Comparison of ENCODE assay signal across 22 cellular contexts in genomic region chr4:157701695-157701994, GRCh38.
DNase-seq lines count a peak whose midpoint lies in the region; FAIRE-seq and TF ChIP-seq lines count a peak whose summit lies in the region.
"Had no signal": no experiment of that assay in that cellular context is flagged by ENCODE, and none has a peak within 500 bp of the region (broad histone marks: within the 10 kb centered on the region; RNA-seq: fewer than 3 reads in every experiment).

No MANE protein-coding gene starts in this region.

- TF ChIP-seq CTCF in astrocyte (IDR thresholded peaks at IDR 0.05; ENCODE audit: insufficient read depth, low read depth, low read length) (no peak), neural progenitor cell (IDR thresholded peaks at IDR 0.05) (no peak), stomach (IDR thresholded peaks at IDR 0.05) (no peak)

- intact Hi-C loops in stomach (cut with DNase I; ENCODE audit: low total_unique reads), result no loop called here

- H3K9me3 Mint-ChIP-seq in astrocyte (ENCODE audit: unreplicated experiment) (no peaks in the 10 kb centered on the region), neural progenitor cell (no peaks in the 10 kb centered on the region)
- H3K9me3 Mint-ChIP-seq: GM23338 had no signal

- no peaks in the 10 kb centered on the region for H3K9me3 ChIP-seq in BLaER1
- no peaks in the 10 kb centered on the region for H3K9me3 ChIP-seq in astrocyte (ENCODE audit: insufficient read depth, low read depth, low read length)
- no peaks in the 10 kb centered on the region for H3K9me3 ChIP-seq in neural progenitor cell (ENCODE audit: low read depth)
- no peaks in the 10 kb centered on the region for H3K9me3 ChIP-seq in stomach
- H3K9me3 ChIP-seq: A549, BE2C had no signal

- H3K4me1 Mint-ChIP-seq in astrocyte (ENCODE audit: low read depth, unreplicated experiment) (peaks cover 13% of the 10 kb centered on the region), neural progenitor cell (no peaks in the 10 kb centered on the region)
- H3K4me1 Mint-ChIP-seq: GM23338 had no signal

- DNase-seq in HCEC 1CT (peak; percentile 31), astrocyte (ENCODE audit: low read depth) (no peak), neural progenitor cell (ENCODE audit: low spot score) (no peak), NCI-H2081 treated with DMSO at 0.1 percent for 48 hours (lab: John Stamatoyannopoulos, UW) (no peak), NK-92 (lab: John Stamatoyannopoulos, UW; ENCODE audit: unreplicated experiment) (no peak), stomach (no peak)
- DNase-seq: CD4-positive, alpha-beta T cell; DND-41; GDM1; IMR-90; NCI-H1105; NCI-H146; NCI-H2029; NCI-H2171; NCI-H524 treated with DMSO at 0.1 percent for 48 hours; Right ventricle myocardium superior had no signal

- FAIRE-seq in astrocyte (lab: Jason Lieb, UNC), result no peak
- FAIRE-seq: A549, GM18507 had no signal

- TF ChIP-seq POLR2A in stomach (IDR thresholded peaks at IDR 0.05), result no peak

- H3K4me3 ChIP-seq in BLaER1 (no peak overlapping the region), astrocyte (ENCODE audit: insufficient read depth, low read depth, low read length) (no peak overlapping the region), neural progenitor cell (no peak overlapping the region), stomach (no peak overlapping the region)
- H3K4me3 ChIP-seq: A549, GM23338 had no signal

- H3K27ac Mint-ChIP-seq in astrocyte (ENCODE audit: unreplicated experiment), result no peak overlapping the region
- no peak overlapping the region for H3K27ac Mint-ChIP-seq in neural progenitor cell
- H3K27ac Mint-ChIP-seq: CD4-positive, alpha-beta T cell; GM23338 had no signal

- WGBS in stomach, 5 donors, result 37 to 65% (median 58%) methylated on average over 3 of the region's 3 CpGs

- no peak for TF ChIP-seq EP300 in stomach (IDR thresholded peaks at IDR 0.05)

- no peaks in the 10 kb centered on the region for H4K20me1 ChIP-seq in BLaER1
- H4K20me1 ChIP-seq in astrocyte (ENCODE audit: insufficient read depth, low read length), result no peaks in the 10 kb centered on the region
- no peaks in the 10 kb centered on the region for H4K20me1 ChIP-seq in neural progenitor cell (ENCODE audit: low read depth)

- H3K4me1 ChIP-seq in BLaER1 (peaks cover 12% of the 10 kb centered on the region), astrocyte (ENCODE audit: insufficient read depth, low read length) (no peaks in the 10 kb centered on the region), neural progenitor cell (no peaks in the 10 kb centered on the region), stomach (no peaks in the 10 kb centered on the region)
- H3K4me1 ChIP-seq: A549 had no signal

- no peaks in the 10 kb centered on the region for H3K27me3 Mint-ChIP-seq in astrocyte (ENCODE audit: low read depth, unreplicated experiment)
- no peaks in the 10 kb centered on the region for H3K27me3 Mint-ChIP-seq in neural progenitor cell (ENCODE audit: insufficient read depth, low read depth)
- H3K27me3 Mint-ChIP-seq: CD4-positive, alpha-beta T cell had no signal

- H3K36me3 Mint-ChIP-seq in astrocyte (ENCODE audit: low read depth, unreplicated experiment) (no peaks in the 10 kb centered on the region), neural progenitor cell (no peaks in the 10 kb centered on the region)

- H3K27ac ChIP-seq in BLaER1 (no peak overlapping the region), astrocyte (ENCODE audit: low read depth, low read length) (no peak overlapping the region), neural progenitor cell (no peak overlapping the region), stomach (no peak overlapping the region)
- H3K27ac ChIP-seq: A549, KMS-11 had no signal

- no peaks in the 10 kb centered on the region for H3K36me3 ChIP-seq in BLaER1
- H3K36me3 ChIP-seq in astrocyte (ENCODE audit: insufficient read depth, low read length), result no peaks in the 10 kb centered on the region
- H3K36me3 ChIP-seq in neural progenitor cell, result no peaks in the 10 kb centered on the region
- H3K36me3 ChIP-seq in stomach, result no peaks in the 10 kb centered on the region
- H3K36me3 ChIP-seq: BE2C had no signal

- H3K4me2 ChIP-seq in BLaER1, result peak overlapping the region; percentile 60
- H3K4me2 ChIP-seq in astrocyte (ENCODE audit: low read length), result no peak overlapping the region
- H3K4me2 ChIP-seq in neural progenitor cell, result no peak overlapping the region
- H3K4me2 ChIP-seq: A549, GM23338, KMS-11 had no signal

- no peaks in the 10 kb centered on the region for H3K27me3 ChIP-seq in BLaER1
- no peaks in the 10 kb centered on the region for H3K27me3 ChIP-seq in astrocyte (ENCODE audit: insufficient read depth, low read length)
- H3K27me3 ChIP-seq in neural progenitor cell, result no peaks in the 10 kb centered on the region
- no peaks in the 10 kb centered on the region for H3K27me3 ChIP-seq in stomach
- H3K27me3 ChIP-seq: BE2C had no signal

- peak overlapping the region; percentile 31 for H2AFZ ChIP-seq in astrocyte (ENCODE audit: low read depth, low read length)
- H2AFZ ChIP-seq in neural progenitor cell (replicated peaks), result peak overlapping the region; percentile 54
- H2AFZ ChIP-seq: GM23338 had no signal

- H3K79me2 ChIP-seq in astrocyte (ENCODE audit: insufficient read depth, low read length), result no peaks in the 10 kb centered on the region
- H3K79me2 ChIP-seq in neural progenitor cell (ENCODE audit: low read depth), result no peaks in the 10 kb centered on the region

- no peak overlapping the region for H3K9ac ChIP-seq in BLaER1
- no peak overlapping the region for H3K9ac ChIP-seq in astrocyte (ENCODE audit: low read length)
- no peak overlapping the region for H3K9ac ChIP-seq in neural progenitor cell
- H3K9ac ChIP-seq: KMS-11 had no signal

- H3F3A ChIP-seq in neural progenitor cell (ENCODE audit: low read depth), result no peaks in the 10 kb centered on the region

- H3K4me3 Mint-ChIP-seq in astrocyte (ENCODE audit: unreplicated experiment), result no peak overlapping the region
- no peak overlapping the region for H3K4me3 Mint-ChIP-seq in neural progenitor cell
- H3K4me3 Mint-ChIP-seq: CD4-positive, alpha-beta T cell; GM23338 had no signal
